ENCODE assay signal across 22 cellular contexts in the genomic region with DNA sequence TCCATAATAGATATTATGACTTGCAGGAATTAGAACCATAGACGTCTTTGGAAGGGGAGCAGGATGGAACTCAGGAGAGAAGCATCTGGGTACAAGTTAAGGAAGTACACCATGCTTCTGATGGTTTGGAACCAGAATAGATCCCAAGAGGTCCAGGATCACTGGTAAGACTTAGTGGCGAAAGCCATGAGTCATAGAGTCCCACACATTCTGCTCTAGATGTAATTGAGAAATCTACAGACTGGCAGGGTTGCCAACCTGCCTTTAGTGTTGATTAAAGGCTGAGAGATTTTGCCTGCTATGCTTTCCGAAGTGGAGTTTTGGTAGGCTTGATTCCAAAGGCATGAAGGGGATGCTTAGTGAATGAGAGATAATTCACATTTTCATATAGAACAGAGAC. TPM values are rescaled to one million over a fixed set of nuclear protein-coding genes. Genes with fewer than 3 reads are reported as not detected.
DNase-seq lines count a peak whose midpoint lies in the region; ATAC-seq, FAIRE-seq and TF ChIP-seq lines count a peak whose summit lies in the region.
"Had no signal": no experiment of that assay in that cellular context is flagged by ENCODE, and none has a peak within 500 bp of the region (broad histone marks: within the 10 kb centered on the region; RNA-seq: fewer than 3 reads in every experiment).

No MANE protein-coding gene starts in this region.

- no peaks in the 10 kb centered on the region for H3K9me2 ChIP-seq in Loucy (replicated peaks; ENCODE audit: low read depth, low read length)

- peaks cover 3% of the 10 kb centered on the region for H3K27me3 Mint-ChIP-seq in astrocyte (ENCODE audit: low read depth, unreplicated experiment)
- H3K27me3 Mint-ChIP-seq: brain; CD4-positive, CD25-positive, alpha-beta regulatory T cell had no signal

- H3K9ac ChIP-seq in Loucy (ENCODE audit: low read depth, low read length, poor library complexity, severe bottlenecking) (no peak overlapping the region), astrocyte (ENCODE audit: low read length) (no peak overlapping the region)

- WGBS in aorta, 2 donors = 14 to 19% methylated on average over 3 of the region's 3 CpGs

- no peak for TF ChIP-seq CTCF in AG10803 (conservative IDR thresholded peaks at IDR 0.05; ENCODE audit: low read length)
- no peak for TF ChIP-seq CTCF in Loucy (conservative IDR thresholded peaks at IDR 0.05; ENCODE audit: low read length)
- TF ChIP-seq CTCF in astrocyte (IDR thresholded peaks at IDR 0.05; ENCODE audit: insufficient read depth, low read depth, low read length) = no peak
- TF ChIP-seq CTCF in GM10248 (IDR thresholded peaks at IDR 0.05; ENCODE audit: control extremely low read depth, extremely low read depth, low read depth, missing control alignments) = no peak

- DNase-seq in AG10803 (ENCODE audit: low read depth) (peak; percentile 62), astrocyte (ENCODE audit: low read depth) (no peak), iris pigment epithelial cell (ENCODE audit: low read depth) (peak; percentile 40), aorta (no peak), GM10248 (ENCODE audit: extremely low spot score) (no peak)
- no peak for DNase-seq in activated CD8-positive, alpha-beta memory T cell treated with anti-CD3 and anti-CD28 coated beads, Interleukin-2, amount 50 U/mL, for 4 hours
- DNase-seq: activated CD4-positive, alpha-beta T cell treated with anti-CD3 and anti-CD28 coated beads for 1 hour; CD4-positive, CD25-positive, alpha-beta regulatory T cell; dermis blood vessel endothelial cell; NCI-H1694; NCI-H345; spleen had no signal

- H3K4me3 Mint-ChIP-seq in astrocyte (ENCODE audit: unreplicated experiment) = no peak overlapping the region
- H3K4me3 Mint-ChIP-seq: activated T-helper 1 cell treated with anti-CD3 and anti-CD28 coated beads, Interleukin-12 subunit alpha, Interleukin-12 subunit beta, Interleukin-2, Interleukin-4 antibody, amounts not matched to agents 30 ng/mL and 10 ng/mL and 1 ng/mL, durations not matched to agents 14 hours and 24 hours and 36 hours; brain; CD4-positive, CD25-positive, alpha-beta regulatory T cell; neural crest cell had no signal

- H3K4me1 ChIP-seq in Loucy (ENCODE audit: insufficient read depth, low read length, poor library complexity, severe bottlenecking) (peaks cover 56% of the 10 kb centered on the region), astrocyte (ENCODE audit: insufficient read depth, low read length) (peaks cover 13% of the 10 kb centered on the region), aorta (ENCODE audit: control insufficient read depth in 1 of 2, insufficient read depth in 2 of 2, low read length in 2 of 2) (peaks cover 5 to 7% of the 10 kb centered on the region in 2 donors)

- CTCF ChIA-PET in GM10248 (lab: Yijun Ruan, JAX) = interaction anchor here (2.1 kb wide), 1 partner anchor 10 kb away, joined by 6 read pairs; no protein-coding TSS in a partner anchor

- no peak for ATAC-seq in aorta (ENCODE audit: low FRiP score)
- no peak for ATAC-seq in GM21825 (IDR thresholded peaks at IDR 0.05; ENCODE audit: unreplicated experiment)
- ATAC-seq: activated naive CD4-positive, alpha-beta T cell treated with anti-CD3 and anti-CD28 coated beads, Interleukin-2, amount 50 U/mL, for 72 hours had no signal

- intact Hi-C loops in aorta (cut with DNase I) = loop anchor here (5.0 to 10.0 kb wide), 2 partner anchors 133 to 136 kb away; no protein-coding TSS in a partner anchor

- H3K4me1 Mint-ChIP-seq in astrocyte (ENCODE audit: low read depth, unreplicated experiment) = peaks cover 6% of the 10 kb centered on the region
- H3K4me1 Mint-ChIP-seq: neural crest cell had no signal

- no peak overlapping the region for H3K27ac Mint-ChIP-seq in astrocyte (ENCODE audit: unreplicated experiment)
- H3K27ac Mint-ChIP-seq: activated naive CD4-positive, alpha-beta T cell treated with anti-CD3 and anti-CD28 coated beads, Interleukin-2, amount 50 U/mL, for 72 hours; activated T-helper 1 cell treated with anti-CD3 and anti-CD28 coated beads, Interleukin-12 subunit alpha, Interleukin-12 subunit beta, Interleukin-2, Interleukin-4 antibody, amounts not matched to agents 30 ng/mL and 10 ng/mL and 1 ng/mL, durations not matched to agents 14 hours and 24 hours and 36 hours; brain had no signal

- H3K36me3 ChIP-seq in Loucy (ENCODE audit: insufficient read depth, low read length) (no peaks in the 10 kb centered on the region), astrocyte (ENCODE audit: insufficient read depth, low read length) (no peaks in the 10 kb centered on the region), aorta (ENCODE audit: control insufficient read depth in 1 of 2, insufficient read depth in 2 of 2, low read length in 1 of 2) (no peaks in the 10 kb centered on the region)
- H3K36me3 ChIP-seq: spleen had no signal

- peaks cover 6% of the 10 kb centered on the region; the same call in 1 of the 2 replicates for H3F3A ChIP-seq in Loucy (ENCODE audit: low read depth)

- H3K4me2 ChIP-seq in Loucy (ENCODE audit: low read depth, low read length, poor library complexity, severe bottlenecking) (no peak overlapping the region), astrocyte (ENCODE audit: low read length) (no peak overlapping the region)

- no peaks in the 10 kb centered on the region for H4K20me1 ChIP-seq in Loucy (ENCODE audit: insufficient read depth, low read length, poor library complexity, severe bottlenecking)
- H4K20me1 ChIP-seq in astrocyte (ENCODE audit: insufficient read depth, low read length) = no peaks in the 10 kb centered on the region

- peaks cover 2% of the 10 kb centered on the region for H3K9me3 Mint-ChIP-seq in astrocyte (ENCODE audit: unreplicated experiment)
- H3K9me3 Mint-ChIP-seq: activated naive CD4-positive, alpha-beta T cell treated with anti-CD3 and anti-CD28 coated beads, Interleukin-2, amount 50 U/mL, for 72 hours; activated T-helper 1 cell treated with anti-CD3 and anti-CD28 coated beads, Interleukin-12 subunit alpha, Interleukin-12 subunit beta, Interleukin-2, Interleukin-4 antibody, amounts not matched to agents 30 ng/mL and 10 ng/mL and 1 ng/mL, durations not matched to agents 14 hours and 24 hours and 36 hours had no signal

- H2AFZ ChIP-seq in Loucy (ENCODE audit: low read length) (peak overlapping the region; percentile 16; the same call in 1 of the 2 replicates), astrocyte (ENCODE audit: low read depth, low read length) (no peak overlapping the region)

- H3K27ac ChIP-seq in astrocyte (ENCODE audit: low read depth, low read length) (no peak overlapping the region), aorta (ENCODE audit: low read depth in 1 of 2, low read length in 2 of 2) (no peak overlapping the region)
- H3K27ac ChIP-seq: RWPE1, spleen had no signal

- no peaks in the 10 kb centered on the region for H3K79me2 ChIP-seq in Loucy (ENCODE audit: insufficient read depth, low read length)
- no peaks in the 10 kb centered on the region for H3K79me2 ChIP-seq in astrocyte (ENCODE audit: insufficient read depth, low read length)

- peak; percentile 23 for FAIRE-seq in astrocyte (lab: Jason Lieb, UNC)
- FAIRE-seq: urothelium cell line had no signal

- H3K36me3 Mint-ChIP-seq in astrocyte (ENCODE audit: low read depth, unreplicated experiment) = no peaks in the 10 kb centered on the region
- H3K36me3 Mint-ChIP-seq: activated naive CD4-positive, alpha-beta T cell treated with anti-CD3 and anti-CD28 coated beads, Interleukin-2, amount 50 U/mL, for 72 hours; brain; CD4-positive, CD25-positive, alpha-beta regulatory T cell had no signal

- H3K4me3 ChIP-seq in AG10803 (ENCODE audit: low read length) (no peak overlapping the region), Loucy (ENCODE audit: low read length, poor library complexity, severe bottlenecking) (no peak overlapping the region), astrocyte (ENCODE audit: insufficient read depth, low read depth, low read length) (no peak overlapping the region), aorta (ENCODE audit: low read length in 2 of 2) (no peak overlapping the region)
- H3K4me3 ChIP-seq: spleen had no signal

- POLR2A ChIA-PET in GM10248 (lab: Yijun Ruan, JAX) = no interaction called here

- no peaks in the 10 kb centered on the region for H3K27me3 ChIP-seq in Loucy (ENCODE audit: insufficient read depth, low read length, poor library complexity, severe bottlenecking)
- H3K27me3 ChIP-seq in astrocyte (ENCODE audit: insufficient read depth, low read length) = no peaks in the 10 kb centered on the region
- no peaks in the 10 kb centered on the region for H3K27me3 ChIP-seq in aorta (ENCODE audit: control insufficient read depth in 1 of 2, insufficient read depth in 2 of 2, low read length in 1 of 2)
- H3K27me3 ChIP-seq: spleen had no signal

- H3K9me3 ChIP-seq in Loucy (ENCODE audit: insufficient read depth, low read depth, low read length) = no peaks in the 10 kb centered on the region
- H3K9me3 ChIP-seq in astrocyte (ENCODE audit: insufficient read depth, low read depth, low read length) = no peaks in the 10 kb centered on the region
- H3K9me3 ChIP-seq in aorta (ENCODE audit: control insufficient read depth, low read length) = no peaks in the 10 kb centered on the region
- H3K9me3 ChIP-seq: spleen had no signal

RNA-seq across cellular contexts. Expression of gene C1orf87, which starts 57.1 kb away (rescaled TPM):
- not detected in 2 replicates for total RNA-seq in astrocyte
- under 1 TPM; 0.23 to 0.51 TPM for total RNA-seq in aorta
- 1 to 10 TPM in 1 of 2 donors, under 1 TPM in 1; 0.38 to 1.0 TPM for polyA plus RNA-seq in aorta
- total RNA-seq: activated naive CD4-positive, alpha-beta T cell treated with anti-CD3 and anti-CD28 coated beads, Interleukin-2, amount 50 U/mL, for 72 hours; activated T-helper 1 cell treated with anti-CD3 and anti-CD28 coated beads, Interleukin-12 subunit alpha, Interleukin-12 subunit beta, Interleukin-2, Interleukin-4 antibody, amounts not matched to agents 30 ng/mL and 10 ng/mL and 1 ng/mL, durations not matched to agents 14 hours and 24 hours and 36 hours; CD4-positive, CD25-positive, alpha-beta regulatory T cell; dermis blood vessel endothelial cell; glomerular endothelial cell; neural crest cell; pulmonary artery endothelial cell; spleen had no signal
- polyA plus RNA-seq: CD4-positive, CD25-positive, alpha-beta regulatory T cell; spleen had no signal

Comparison
In these comparisons a context has a peak if more than half of its experiments do, and no peak if none do; other contexts are left out.
1. DNase-seq: peak in AG10803 (single experiment) and iris pigment epithelial cell (single experiment); none in astrocyte (single experiment), activated CD8-positive, alpha-beta memory T cell treated with anti-CD3 and anti-CD28 coated beads, Interleukin-2, amount 50 U/mL, for 4 hours (single experiment), aorta (0 of 2) and GM10248 (single experiment).